8 cellular contexts compared by ENCODE assay signal in the genomic region with DNA sequence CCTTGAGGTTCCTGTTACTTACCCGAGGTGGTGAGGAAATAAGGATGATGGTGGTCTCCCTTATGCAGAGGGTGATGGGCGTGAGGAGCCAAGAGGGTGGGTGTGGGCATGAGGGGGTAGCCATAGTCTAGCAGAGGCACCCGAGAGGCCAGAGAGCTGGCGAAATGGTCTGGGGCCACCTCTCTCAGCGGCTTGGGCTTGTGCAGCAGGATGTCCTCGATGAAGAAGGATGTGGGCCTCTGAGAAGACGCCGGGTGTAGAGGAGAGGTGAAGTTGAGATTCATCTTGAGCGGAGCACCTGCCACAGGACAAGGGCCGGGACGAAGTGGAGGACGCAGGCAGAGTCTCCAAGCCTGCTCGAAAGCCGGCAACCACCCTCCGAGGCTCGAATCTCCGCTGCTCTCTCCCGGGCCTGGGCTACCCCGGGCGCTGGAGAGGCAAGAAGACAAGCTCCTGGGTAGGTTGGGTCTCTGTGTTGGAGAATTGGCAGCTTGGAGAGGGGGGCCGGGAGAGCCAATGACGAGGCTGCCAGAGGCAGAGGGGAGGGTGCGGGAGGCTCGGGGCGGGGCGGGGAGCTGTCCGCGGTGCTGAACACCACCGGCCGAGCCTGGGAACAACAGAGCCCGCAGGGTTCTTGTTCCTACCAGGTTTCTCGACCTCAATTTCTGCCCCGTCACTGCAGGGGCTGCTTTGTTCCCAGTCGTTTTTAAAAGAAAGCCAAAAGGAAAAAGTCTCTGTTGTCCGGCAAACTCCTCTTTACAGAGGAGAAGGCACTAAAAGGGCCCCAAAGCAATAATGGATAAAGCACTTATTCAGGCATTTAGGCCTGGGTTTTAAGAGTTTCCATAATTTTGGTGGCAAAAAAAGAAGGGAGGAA. TPM values are rescaled to one million over a fixed set of nuclear protein-coding genes. Genes with fewer than 3 reads are reported as not detected.
DNase-seq lines count a peak whose midpoint lies in the region; ATAC-seq and TF ChIP-seq lines count a peak whose summit lies in the region.

Gene BSX (minus strand): TSS at position 447 of the 877 bp plus-strand sequence. CDS start 163 bp downstream, at position 284.

- H3K27me3 ChIP-seq in fibroblast of lung (ENCODE audit: control insufficient read depth, insufficient read depth, low read length) (peaks cover 74% of the 10 kb centered on the region), osteoblast (ENCODE audit: insufficient read depth, low read length) (peaks cover 99% of the 10 kb centered on the region)

- H3K4me3 ChIP-seq in fibroblast of lung (replicated peaks in 1 of 4; ENCODE audit: control extremely low read depth in 1 of 4, insufficient read depth in 1 of 4, low read depth in 3 of 4, low read length in 4 of 4) (no peak within 1 kb of the TSS), osteoblast (ENCODE audit: insufficient read depth, low read length) (no peak within 1 kb of the TSS)

- H3K27ac Mint-ChIP-seq in activated CD8-positive, alpha-beta T cell treated with anti-CD3 and anti-CD28 coated beads, Interleukin-2, amount 10 ng/mL, durations not matched to agents 7 days and 5 days: no peak within 1 kb of the TSS
- no peak within 1 kb of the TSS for H3K27ac Mint-ChIP-seq in CD14-positive monocyte

- H4K20me1 ChIP-seq in fibroblast of lung (ENCODE audit: control insufficient read depth, extremely low read depth, insufficient read depth, low read length) (no peaks in the 10 kb centered on the region), osteoblast (ENCODE audit: insufficient read depth, low read length) (peaks cover 2% of the 10 kb centered on the region)

- H3K27me3 Mint-ChIP-seq in activated CD8-positive, alpha-beta T cell treated with anti-CD3 and anti-CD28 coated beads, Interleukin-2, amount 10 ng/mL, durations not matched to agents 7 days and 5 days (ENCODE audit: low read depth): peaks cover 87% of the 10 kb centered on the region
- H3K27me3 Mint-ChIP-seq in CD14-positive monocyte (ENCODE audit: low read depth in 3 of 3): peaks cover 97 to 100% (median 99%) of the 10 kb centered on the region in 3 donors

- H3K79me2 ChIP-seq in fibroblast of lung (ENCODE audit: control insufficient read depth, insufficient read depth, low read length) (no peaks in the 10 kb centered on the region), osteoblast (ENCODE audit: insufficient read depth, low read length) (no peaks in the 10 kb centered on the region)

- H3K9me3 ChIP-seq in fibroblast of lung (ENCODE audit: control insufficient read depth, insufficient read depth, low read depth, low read length) (no peaks in the 10 kb centered on the region), osteoblast (ENCODE audit: low read depth, low read length) (no peaks in the 10 kb centered on the region)

- no peak within 1 kb of the TSS for H2AFZ ChIP-seq in fibroblast of lung (ENCODE audit: low read length)
- no peak within 1 kb of the TSS for H2AFZ ChIP-seq in osteoblast (ENCODE audit: low read length)

- no peaks in the 10 kb centered on the region for H3K9me3 Mint-ChIP-seq in activated CD8-positive, alpha-beta T cell treated with anti-CD3 and anti-CD28 coated beads, Interleukin-2, amount 10 ng/mL, durations not matched to agents 7 days and 5 days (ENCODE audit: insufficient read depth)
- peaks cover 4 to 46% (median 18%) of the 10 kb centered on the region in 7 donors for H3K9me3 Mint-ChIP-seq in CD14-positive monocyte

- H3K36me3 Mint-ChIP-seq in activated CD8-positive, alpha-beta T cell treated with anti-CD3 and anti-CD28 coated beads, Interleukin-2, amount 10 ng/mL, durations not matched to agents 7 days and 5 days (ENCODE audit: low read depth): peaks cover 5% of the 10 kb centered on the region
- peaks cover 6 to 15% of the 10 kb centered on the region in 2 donors for H3K36me3 Mint-ChIP-seq in CD14-positive monocyte

- no peak within 1 kb of the TSS for H3K4me2 ChIP-seq in fibroblast of lung (ENCODE audit: extremely low read depth, insufficient read depth, low read length)
- H3K4me2 ChIP-seq in osteoblast (ENCODE audit: insufficient read depth, low read length): no peak within 1 kb of the TSS

- intact Hi-C loops in CD14-positive monocyte (cut with micrococcal nuclease): no loop called here

- peak; percentile 74 for ATAC-seq in activated CD8-positive, alpha-beta T cell treated with anti-CD3 and anti-CD28 coated beads, Interleukin-2, amount 10 ng/mL, durations not matched to agents 7 days and 5 days
- ATAC-seq in HG03354 (IDR thresholded peaks at IDR 0.05; ENCODE audit: poor library complexity, severe bottlenecking, unreplicated experiment) (no peak), HG02938 (IDR thresholded peaks at IDR 0.05; ENCODE audit: unreplicated experiment) (no peak)

- CTCF ChIA-PET in activated CD8-positive, alpha-beta T cell treated with anti-CD3 and anti-CD28 coated beads, Interleukin-2, amount 10 ng/mL, durations not matched to agents 7 days and 5 days (lab: Charles Lee): interaction anchor here (1.9 kb wide), 1 partner anchor 39 kb away, joined by 8 read pairs; no protein-coding TSS in a partner anchor

- no peak within 1 kb of the TSS for H3K4me3 Mint-ChIP-seq in activated CD8-positive, alpha-beta T cell treated with anti-CD3 and anti-CD28 coated beads, Interleukin-2, amount 10 ng/mL, durations not matched to agents 7 days and 5 days
- H3K4me3 Mint-ChIP-seq in CD14-positive monocyte: peak within 1 kb of the TSS in 1 of 2 donors; percentile 79

- DNase-seq in EH (ENCODE audit: low read depth) (peak; percentile 64), MV-4-11 (lab: John Stamatoyannopoulos, UW) (peak; percentile 58), fibroblast of lung (ENCODE audit: low read depth in 2 of 2) (peak; percentile 35 to 47), osteoblast (ENCODE audit: insufficient read length, low spot score, missing footprints) (peak; percentile 94), CD14-positive monocyte (ENCODE audit: low spot score) (no peak)
- peak; percentile 72 for DNase-seq in activated CD8-positive, alpha-beta T cell treated with anti-CD3 and anti-CD28 coated beads, Interleukin-2, amount 10 ng/mL, durations not matched to agents 7 days and 5 days

- no peak for TF ChIP-seq CTCF in fibroblast of lung (conservative IDR thresholded peaks at IDR 0.05 in 1 of 2, IDR thresholded peaks at IDR 0.05 in 1 of 2; ENCODE audit: low read depth in 1 of 2, low read length in 2 of 2)
- TF ChIP-seq CTCF in osteoblast (IDR thresholded peaks at IDR 0.05; ENCODE audit: extremely low read depth, low read depth, low read length): no peak
- no peak for TF ChIP-seq CTCF in CD14-positive monocyte (IDR thresholded peaks at IDR 0.05)

- no peaks in the 10 kb centered on the region for H3K36me3 ChIP-seq in fibroblast of lung (ENCODE audit: control insufficient read depth, insufficient read depth, low read length)
- no peaks in the 10 kb centered on the region for H3K36me3 ChIP-seq in osteoblast (ENCODE audit: insufficient read depth, low read length)

- POLR2A ChIA-PET in activated CD8-positive, alpha-beta T cell treated with anti-CD3 and anti-CD28 coated beads, Interleukin-2, amount 10 ng/mL, durations not matched to agents 7 days and 5 days (lab: Charles Lee): interaction anchor here (0.7 kb wide), 1 partner anchor 100 kb away, joined by 3 read pairs; no protein-coding TSS in a partner anchor

- no peak within 1 kb of the TSS for H3K27ac ChIP-seq in fibroblast of lung (ENCODE audit: insufficient read depth, low read length)
- H3K27ac ChIP-seq in osteoblast (ENCODE audit: low read depth, low read length): no peak within 1 kb of the TSS

- H3K9ac ChIP-seq in fibroblast of lung (ENCODE audit: insufficient read depth, low read length): no peak within 1 kb of the TSS

- H3K4me1 ChIP-seq in fibroblast of lung (ENCODE audit: control insufficient read depth, extremely low read depth, insufficient read depth, low read length) (no peaks in the 10 kb centered on the region), osteoblast (ENCODE audit: insufficient read depth, low read length) (no peaks in the 10 kb centered on the region)

- H3K4me1 Mint-ChIP-seq in activated CD8-positive, alpha-beta T cell treated with anti-CD3 and anti-CD28 coated beads, Interleukin-2, amount 10 ng/mL, durations not matched to agents 7 days and 5 days (ENCODE audit: low read depth): peaks cover 31% of the 10 kb centered on the region
- peaks cover 15% of the 10 kb centered on the region for H3K4me1 Mint-ChIP-seq in CD14-positive monocyte

RNA-seq across cellular contexts. Expression of gene BSX, which starts in this region (rescaled TPM):
- not detected for total RNA-seq in activated CD8-positive, alpha-beta T cell treated with anti-CD3 and anti-CD28 coated beads, Interleukin-2, amount 10 ng/mL, durations not matched to agents 7 days and 5 days
- total RNA-seq in fibroblast of lung (not detected in 2 replicates), osteoblast (not detected in 2 replicates)
- polyA plus RNA-seq in fibroblast of lung (not detected in 2 replicates), CD14-positive monocyte (not detected)
- not detected in 2 replicates for polyA plus RNA-seq in fibroblast of lung (2012)
- not detected in 2 replicates for polyA minus RNA-seq in fibroblast of lung (ENCODE audit: low replicate concordance)

Comparison
In these comparisons a context has a peak if more than half of its experiments do, and no peak if none do; other contexts are left out.
1. Peak in DNase-seq and ATAC-seq in activated CD8-positive, alpha-beta T cell treated with anti-CD3 and anti-CD28 coated beads, Interleukin-2, amount 10 ng/mL, durations not matched to agents 7 days and 5 days; RNA of the gene not detected or under 1 TPM.
2. Peak in DNase-seq in fibroblast of lung; RNA of the gene not detected or under 1 TPM.
3. Peak in DNase-seq in osteoblast; RNA of the gene not detected or under 1 TPM.